Comparison of ENCODE assay signal across 8 cellular contexts in genomic region chr6:106520711-106521367, GRCh38.
DNase-seq lines count a peak whose midpoint lies in the region; ATAC-seq, FAIRE-seq and TF ChIP-seq lines count a peak whose summit lies in the region.

No MANE protein-coding gene starts in this region.

- TF ChIP-seq CTCF in smooth muscle cell (IDR thresholded peaks at IDR 0.05; ENCODE audit: borderline replicate concordance, insufficient read depth, poor library complexity, severe bottlenecking): no peak

- no peaks in the 10 kb centered on the region for H3K36me3 ChIP-seq in smooth muscle cell (ENCODE audit: low read depth)

- WGBS in smooth muscle cell (ENCODE audit: low lambda C conversion rate): 68% methylated on average over 14 of the region's 14 CpGs

- H3K4me2 ChIP-seq in smooth muscle cell: no peak overlapping the region

- peak overlapping the region; percentile 27 for H3K27ac ChIP-seq in smooth muscle cell (ENCODE audit: low read depth)

- no peak overlapping the region for H3K4me3 ChIP-seq in smooth muscle cell

- no peaks in the 10 kb centered on the region for H3K27me3 ChIP-seq in smooth muscle cell (ENCODE audit: low read depth)

- ATAC-seq in GM18502 (IDR thresholded peaks at IDR 0.05; ENCODE audit: poor library complexity, unreplicated experiment): peak; percentile 67
- peak; percentile 63 for ATAC-seq in HG02870 (IDR thresholded peaks at IDR 0.05; ENCODE audit: unreplicated experiment)

- H3K9me3 ChIP-seq in smooth muscle cell (replicated peaks; ENCODE audit: low read depth): no peaks in the 10 kb centered on the region

- peak; percentile 26 for DNase-seq in RCC 7860 (ENCODE audit: low spot score)
- peak; percentile 63 for DNase-seq in activated gamma-delta T cell treated with anti-CD3 and anti-CD28 coated beads, Interleukin-2, amount 50 U/mL, for 16 hours (ENCODE audit: low read depth)
- no peak for DNase-seq in smooth muscle cell (lab: John Stamatoyannopoulos, UW; ENCODE audit: unreplicated experiment)
- DNase-seq in cerebellum (ENCODE audit: low spot score): no peak
- no peak for DNase-seq in NCI-H146 (lab: John Stamatoyannopoulos, UW)
- DNase-seq in occipital lobe (lab: John Stamatoyannopoulos, UW): no peak

- no peaks in the 10 kb centered on the region for H3K4me1 ChIP-seq in smooth muscle cell (ENCODE audit: low read depth)

- no peaks in the 10 kb centered on the region for H3K79me2 ChIP-seq in smooth muscle cell (ENCODE audit: low read depth)

- H3K9ac ChIP-seq in smooth muscle cell (ENCODE audit: low read depth): no peak overlapping the region

- FAIRE-seq in RCC 7860 (lab: Jason Lieb, UNC): no peak

- no peak overlapping the region for H2AFZ ChIP-seq in smooth muscle cell (ENCODE audit: low read depth)

- H3F3A ChIP-seq in smooth muscle cell (ENCODE audit: low read depth): no peaks in the 10 kb centered on the region

- no peaks in the 10 kb centered on the region for H4K20me1 ChIP-seq in smooth muscle cell (ENCODE audit: low read depth)

Comparison
In these comparisons a context has a peak if more than half of its experiments do, and no peak if none do; other contexts are left out.
1. DNase-seq: peak in RCC 7860 (single experiment) and activated gamma-delta T cell treated with anti-CD3 and anti-CD28 coated beads, Interleukin-2, amount 50 U/mL, for 16 hours (single experiment); none in smooth muscle cell (single experiment), cerebellum (single experiment), NCI-H146 (single experiment) and occipital lobe (single experiment).